8 cellular contexts compared by ENCODE assay signal in the genomic region with DNA sequence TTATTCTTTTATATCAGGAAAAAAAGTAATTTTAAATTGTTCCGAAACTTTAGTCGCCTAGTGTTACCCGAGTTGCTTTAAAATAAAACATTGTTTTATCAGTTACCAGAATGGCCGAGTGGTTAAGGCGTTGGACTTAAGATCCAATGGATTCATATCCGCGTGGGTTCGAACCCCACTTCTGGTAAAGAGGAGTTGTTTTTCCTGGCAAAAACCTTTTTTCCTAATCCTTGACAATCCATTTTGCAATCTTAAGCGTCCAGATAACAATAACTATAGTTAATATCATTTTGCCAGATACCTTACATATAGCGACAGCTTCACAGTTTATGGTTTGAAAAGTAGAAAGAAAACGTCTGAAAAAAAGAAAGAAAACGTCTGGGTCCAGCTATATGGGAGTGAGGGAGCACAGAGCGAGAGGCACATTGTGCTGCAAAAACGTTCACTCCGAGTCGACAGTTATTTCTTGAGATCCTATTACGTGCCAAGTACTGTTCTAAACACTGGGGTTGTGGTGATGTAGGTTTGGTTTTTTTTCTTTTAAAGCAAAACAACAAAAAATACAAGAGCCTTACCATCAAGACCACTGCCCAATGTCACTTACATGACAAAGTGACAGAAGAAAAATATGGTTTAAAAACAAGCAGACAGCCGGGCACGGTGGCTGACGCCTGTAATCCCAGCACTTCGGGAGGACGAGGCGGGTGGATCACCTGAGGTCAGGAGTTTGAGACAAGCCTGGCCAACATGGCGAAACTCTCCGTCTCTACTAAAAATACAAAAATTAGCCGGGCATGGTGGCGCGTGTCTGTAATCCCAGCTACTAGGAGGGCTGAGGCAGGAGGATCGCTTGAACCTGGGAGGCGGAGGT. TPM values are rescaled to one million over a fixed set of nuclear protein-coding genes. Genes with fewer than 3 reads are reported as not detected.
DNase-seq lines count a peak whose midpoint lies in the region; ATAC-seq and TF ChIP-seq lines count a peak whose summit lies in the region.

No MANE protein-coding gene starts in this region.

- peak overlapping the region; percentile 67 for H3K4me3 ChIP-seq in left ventricle myocardium inferior

- peak overlapping the region; percentile 88 for H3K27ac ChIP-seq in left ventricle myocardium inferior (replicated peaks)

- no peaks in the 10 kb centered on the region for H3K9me3 ChIP-seq in left ventricle myocardium inferior (replicated peaks)

- ATAC-seq in activated T-helper 17 cell treated with anti-CD3 and anti-CD28 coated beads, Interleukin-2, amount 50 U/mL, for 72 hours (replicated peaks), result no peak
- ATAC-seq in GM18868 (IDR thresholded peaks at IDR 0.05; ENCODE audit: unreplicated experiment), result no peak

- H3K9me3 Mint-ChIP-seq in activated T-helper 17 cell treated with anti-CD3 and anti-CD28 coated beads, Interleukin-2, amount 50 U/mL, for 72 hours, result no peaks in the 10 kb centered on the region

- intact Hi-C loops in left ventricle myocardium inferior (cut with micrococcal nuclease), result no loop called here

- peaks cover 25% of the 10 kb centered on the region for H3K36me3 Mint-ChIP-seq in activated T-helper 17 cell treated with anti-CD3 and anti-CD28 coated beads, Interleukin-2, amount 50 U/mL, for 72 hours (ENCODE audit: low read depth)

- DNase-seq in GM04504 (ENCODE audit: low read depth) (peak; percentile 44), NCI-H1694 (lab: John Stamatoyannopoulos, UW) (peak; percentile 27), left ventricle myocardium inferior (no peak), retina (peak; percentile 61), GOT3 (lab: John Stamatoyannopoulos, UW) (no peak), NCI-H2029 treated with DMSO at 0.1 percent for 48 hours (lab: John Stamatoyannopoulos, UW) (no peak)

- no peaks in the 10 kb centered on the region for H3K27me3 ChIP-seq in left ventricle myocardium inferior (ENCODE audit: low read depth)

- H3K27ac Mint-ChIP-seq in activated T-helper 17 cell treated with anti-CD3 and anti-CD28 coated beads, Interleukin-2, amount 50 U/mL, for 72 hours, result peak overlapping the region; percentile 98

- H3K4me1 Mint-ChIP-seq in activated T-helper 17 cell treated with anti-CD3 and anti-CD28 coated beads, Interleukin-2, amount 50 U/mL, for 72 hours, result peaks cover 17% of the 10 kb centered on the region

- no peaks in the 10 kb centered on the region for H3K27me3 Mint-ChIP-seq in activated T-helper 17 cell treated with anti-CD3 and anti-CD28 coated beads, Interleukin-2, amount 50 U/mL, for 72 hours

- H3K4me3 Mint-ChIP-seq in activated T-helper 17 cell treated with anti-CD3 and anti-CD28 coated beads, Interleukin-2, amount 50 U/mL, for 72 hours, result peak overlapping the region; percentile 80

- H3K36me3 ChIP-seq in left ventricle myocardium inferior, result no peaks in the 10 kb centered on the region

- no peak for TF ChIP-seq CTCF in left ventricle myocardium inferior (IDR thresholded peaks at IDR 0.05; ENCODE audit: borderline replicate concordance)

- H3K4me1 ChIP-seq in left ventricle myocardium inferior, result peaks cover 46% of the 10 kb centered on the region

RNA-seq across cellular contexts. Expression of a gene that starts 40.5 kb away (rescaled TPM):
- not detected for total RNA-seq in activated T-helper 17 cell treated with anti-CD3 and anti-CD28 coated beads, Interleukin-2, amount 50 U/mL, for 72 hours
- not detected for total RNA-seq in left ventricle myocardium inferior

RNA-seq across cellular contexts. Expression of a gene that starts 48.5 kb away (rescaled TPM):
- not detected for total RNA-seq in activated T-helper 17 cell treated with anti-CD3 and anti-CD28 coated beads, Interleukin-2, amount 50 U/mL, for 72 hours
- not detected for total RNA-seq in left ventricle myocardium inferior

Comparison
In these comparisons a context has a peak if more than half of its experiments do, and no peak if none do; other contexts are left out.
1. DNase-seq: peak in GM04504 (single experiment), NCI-H1694 (single experiment) and retina (single experiment); none in left ventricle myocardium inferior (single experiment), GOT3 (single experiment) and NCI-H2029 treated with DMSO at 0.1 percent for 48 hours (single experiment).